In genomic region chr1:148951336-148952227, GRCh38 we compare ENCODE assay signal across 8 cellular contexts.
DNase-seq lines count a peak whose midpoint lies in the region; ATAC-seq and TF ChIP-seq lines count a peak whose summit lies in the region.
"Not testable (repeated sequence)": the region's sequence is repeated elsewhere in the genome, so short reads cannot be mapped to it uniquely, and the experiment has no call there.

No MANE protein-coding gene starts in this region.

- POLR2A ChIA-PET in PC-9 (lab: Charles Lee; ENCODE audit: unreplicated experiment): not testable (repeated sequence)

- H3K4me3 ChIP-seq in Jurkat, Clone E6-1 (ENCODE audit: low read length): peak overlapping the region; percentile 56
- peak overlapping the region; percentile 89 for H3K4me3 ChIP-seq in PC-9
- peak overlapping the region; percentile 49 to 54 for H3K4me3 ChIP-seq in esophagus (ENCODE audit: low read depth in 1 of 2, low read length in 2 of 2)
- H3K4me3 ChIP-seq in mucosa of rectum (ENCODE audit: low read length in 2 of 2): peak overlapping the region; percentile 58 to 70

- not testable (repeated sequence) for H3K9ac ChIP-seq in mucosa of rectum (ENCODE audit: low read depth in 1 of 2, low read length in 2 of 2)

- H3F3A ChIP-seq in PC-9 (ENCODE audit: insufficient read depth, low read depth): not testable (repeated sequence)

- BruUV-seq in PC-9 (replicated peaks; lab: Mats Ljungman, UMichigan): TSS peak; percentile 94

- H3K4me2 ChIP-seq in PC-9: peak overlapping the region; percentile 44

- not testable (repeated sequence) for TF ChIP-seq CTCF in PC-9 (conservative IDR thresholded peaks at IDR 0.05)

- DNase-seq in COR-L47 (lab: John Stamatoyannopoulos, UW): peak; percentile 57
- DNase-seq in Jurkat, Clone E6-1 (ENCODE audit: low read depth, low spot score): peak; percentile 55
- peak; percentile 83 to 88 for DNase-seq in PC-9
- DNase-seq in activated T-cell treated with anti-CD3 and anti-CD28 coated beads for 48 hours (ENCODE audit: low read depth): peak; percentile 63
- peak; percentile 40 to 48 for DNase-seq in stimulated activated CD8-positive, alpha-beta memory T cell treated with anti-CD3 and anti-CD28 coated beads, Interleukin-15, amount 100 ng/mL, for 4 hours (ENCODE audit: low read depth in 2 of 2)

- not testable (repeated sequence) for H4K20me1 ChIP-seq in PC-9 (ENCODE audit: insufficient read depth)

- H3K27me3 ChIP-seq in PC-9 (ENCODE audit: insufficient read depth, low read depth); esophagus (ENCODE audit: control insufficient read depth in 1 of 2, insufficient read depth in 2 of 2, low read length in 2 of 2); mucosa of rectum (ENCODE audit: control insufficient read depth in 2 of 2, insufficient read depth in 2 of 2, low read length in 2 of 2): not testable (repeated sequence)

- H3K4me1 ChIP-seq in PC-9 (replicated peaks; ENCODE audit: insufficient read depth); esophagus (ENCODE audit: control insufficient read depth in 2 of 2, insufficient read depth in 2 of 2, low read length in 1 of 2); mucosa of rectum (ENCODE audit: control insufficient read depth in 2 of 2, insufficient read depth in 2 of 2, low read length in 2 of 2): not testable (repeated sequence)

- not testable (repeated sequence) for H3K36me3 ChIP-seq in PC-9 (ENCODE audit: low read depth); esophagus (ENCODE audit: control insufficient read depth in 2 of 2, insufficient read depth in 2 of 2, low read length in 1 of 2); mucosa of rectum (ENCODE audit: control insufficient read depth in 2 of 2, insufficient read depth in 2 of 2, low read length in 2 of 2)

- H3K27ac ChIP-seq in PC-9: peak overlapping the region; percentile 73
- H3K27ac ChIP-seq in esophagus (ENCODE audit: low read depth in 2 of 2, low read length in 1 of 2): peak overlapping the region; percentile 71 to 73
- peak overlapping the region; percentile 61 to 63 for H3K27ac ChIP-seq in mucosa of rectum (ENCODE audit: low read depth in 2 of 2, low read length in 2 of 2)

- CTCF ChIA-PET in PC-9 (lab: Charles Lee): not testable (repeated sequence)

- not testable (repeated sequence) for H3K9me2 ChIP-seq in PC-9 (ENCODE audit: insufficient read depth)

- not testable (repeated sequence) for H3K9me3 ChIP-seq in PC-9 (ENCODE audit: insufficient read depth, low read depth); esophagus (ENCODE audit: control insufficient read depth in 2 of 2, insufficient read depth in 1 of 2, low read depth in 1 of 2, low read length in 1 of 2); mucosa of rectum (ENCODE audit: control insufficient read depth in 2 of 2, low read length in 2 of 2)

- H2AFZ ChIP-seq in PC-9: peak overlapping the region; percentile 74

- ATAC-seq in GM21737 (IDR thresholded peaks at IDR 0.05; ENCODE audit: unreplicated experiment): peak; percentile 76

- H3K79me2 ChIP-seq in PC-9 (ENCODE audit: low read depth): not testable (repeated sequence)

- intact Hi-C loops in PC-9 (cut with micrococcal nuclease; ENCODE audit: unreplicated experiment): not testable (repeated sequence)

- 4 to 6% methylated on average over 12 to 32 of the region's 44 CpGs for WGBS in esophagus, 2 donors

Comparison
In these comparisons a context has a peak if more than half of its experiments do, and no peak if none do; other contexts are left out.
1. Peak in every context shown above with its lines: DNase-seq, ATAC-seq, H3K4me3 ChIP-seq and H3K27ac ChIP-seq.